Comparison of ENCODE assay signal across 8 cellular contexts in the genomic region with DNA sequence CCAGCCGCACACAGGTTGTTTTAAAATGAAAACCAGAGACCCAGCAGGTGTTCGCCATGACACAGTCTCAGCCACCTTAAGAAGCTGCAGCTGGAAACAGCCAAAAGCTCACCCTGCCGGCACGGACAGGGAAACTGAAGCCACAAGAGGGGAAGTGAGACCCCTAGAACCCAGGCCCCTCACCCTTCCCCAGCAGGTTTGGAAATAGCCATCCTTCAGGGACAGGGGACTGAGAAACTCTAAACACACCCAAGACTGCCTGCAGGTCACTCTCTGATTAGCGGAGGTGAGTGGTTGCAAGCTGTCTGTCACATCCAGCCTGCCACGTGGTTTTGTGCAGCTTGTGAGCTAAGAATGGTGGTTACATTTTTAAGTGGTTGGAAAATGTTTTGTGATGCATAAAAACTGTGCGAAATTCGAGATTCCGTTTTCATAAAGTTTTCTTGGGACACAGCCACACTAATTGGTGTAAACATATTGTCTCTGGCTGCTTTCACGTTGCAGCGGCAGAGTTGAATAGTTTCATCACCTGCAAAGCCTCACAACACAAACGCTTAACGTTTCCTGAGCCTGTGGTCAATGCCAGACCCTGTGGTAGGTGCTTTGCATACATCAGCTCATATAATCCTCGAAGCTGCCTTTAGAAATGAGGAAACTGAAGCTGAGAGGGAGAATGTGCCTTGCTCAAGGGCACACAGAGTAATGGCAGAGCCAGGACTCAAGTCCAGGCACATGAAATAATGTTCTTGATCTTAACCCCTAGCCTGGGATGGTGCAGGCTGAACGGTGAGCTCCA. TPM values are rescaled to one million over a fixed set of nuclear protein-coding genes. Genes with fewer than 3 reads are reported as not detected.
DNase-seq lines count a peak whose midpoint lies in the region; ATAC-seq, FAIRE-seq and TF ChIP-seq lines count a peak whose summit lies in the region.

No MANE protein-coding gene starts in this region.

- intact Hi-C loops in HepG2 (cut with micrococcal nuclease; ENCODE audit: unreplicated experiment): no loop called here
- intact Hi-C loops in prostate gland (cut with DNase I): no loop called here

- H3K79me2 ChIP-seq in HepG2 (ENCODE audit: insufficient read depth, low read length): no peaks in the 10 kb centered on the region

- FAIRE-seq in HepG2 (lab: Jason Lieb, UNC): no peak

- in situ Hi-C loops in HepG2 (cut with HindIII; ENCODE audit: extremely low pct_ligation_motif_present, low pct_unique_long_range_greater_than_20kb): no loop called here

- no peaks in the 10 kb centered on the region for H4K20me1 ChIP-seq in HepG2 (ENCODE audit: insufficient read depth, low read length)

- H3K36me3 ChIP-seq in HepG2 (replicated peaks in 1 of 2; ENCODE audit: control insufficient read depth in 1 of 2, insufficient read depth in 2 of 2, low read length in 2 of 2): no peaks in the 10 kb centered on the region
- no peaks in the 10 kb centered on the region for H3K36me3 ChIP-seq in prostate gland
- no peaks in the 10 kb centered on the region for H3K36me3 ChIP-seq in gastroesophageal sphincter

- TF ChIP-seq EP300 in HepG2 (IDR thresholded peaks at IDR 0.05; ENCODE audit: low read depth in 2 of 2, low read length in 2 of 2): no peak
- TF ChIP-seq EP300 in HepG2 (CRISPR knock-in tag; IDR thresholded peaks at IDR 0.05; ENCODE audit: borderline replicate concordance): no peak
- no peak for TF ChIP-seq EP300 in gastroesophageal sphincter (IDR thresholded peaks at IDR 0.05)

- H3K27ac ChIP-seq in HepG2 (ENCODE audit: extremely low read length, insufficient read depth, low read length) (no peak overlapping the region), prostate gland (no peak overlapping the region), substantia nigra (ENCODE audit: low read depth, low read length, poor library complexity, severe bottlenecking) (no peak overlapping the region), gastroesophageal sphincter (no peak overlapping the region)

- WGBS in HepG2 (ENCODE audit: low lambda C conversion rate): 9% methylated on average over 15 of the region's 15 CpGs
- 34% methylated on average over 15 of the region's 15 CpGs for WGBS in prostate gland
- WGBS in gastroesophageal sphincter (ENCODE audit: low coverage in 1 of 2), 2 donors: 20 to 28% methylated on average over 9 to 10 of the region's 15 CpGs

- H3K9me3 ChIP-seq in HepG2 (ENCODE audit: low read length) (no peaks in the 10 kb centered on the region), prostate gland (no peaks in the 10 kb centered on the region), gastroesophageal sphincter (no peaks in the 10 kb centered on the region)

- H3K9ac ChIP-seq in HepG2 (ENCODE audit: insufficient read depth, low read depth, low read length): no peak overlapping the region

- H3K27me3 ChIP-seq in HepG2 (ENCODE audit: control insufficient read depth in 1 of 2, insufficient read depth in 2 of 2, low read length in 2 of 2) (peaks cover 2 to 33% of the 10 kb centered on the region in 2 experiments; a peak in 4 of 5 replicates), prostate gland (replicated peaks; ENCODE audit: insufficient read depth) (no peaks in the 10 kb centered on the region), gastroesophageal sphincter (peaks cover 27% of the 10 kb centered on the region)

- peak overlapping the region; percentile 32 for H3K4me2 ChIP-seq in HepG2 (ENCODE audit: low read depth, low read length)

- TF ChIP-seq CTCF in HepG2 (CRISPR knock-in tag; IDR thresholded peaks at IDR 0.05) (no peak), prostate gland (IDR thresholded peaks at IDR 0.05) (no peak), gastroesophageal sphincter (IDR thresholded peaks at IDR 0.05) (no peak)

- H3K4me3 ChIP-seq in HepG2 (replicated peaks in 1 of 3; ENCODE audit: insufficient read depth in 1 of 3, low read depth in 2 of 3, low read length in 3 of 3) (0 out of 6 replicates have a peak overlapping the region, but pooled peaks of 1 of the 3 experiments have one; percentile 26), prostate gland (no peak overlapping the region), gastroesophageal sphincter (no peak overlapping the region)

- POLR2A ChIA-PET in HepG2 (lab: Yijun Ruan, JAX): interaction anchor here (0.9 kb wide), 1 partner anchor 73 kb away, joined by 3 read pairs; a partner anchor contains a TSS

- TF ChIP-seq POLR2A in HepG2 (IDR thresholded peaks at IDR 0.05; ENCODE audit: insufficient read depth in 1 of 2, low read depth in 2 of 2, low read length in 2 of 2) (no peak), prostate gland (IDR thresholded peaks at IDR 0.05) (no peak), gastroesophageal sphincter (IDR thresholded peaks at IDR 0.05) (no peak)

- peak; percentile 34 for ATAC-seq in GM18499 (IDR thresholded peaks at IDR 0.05; ENCODE audit: insufficient read depth, unreplicated experiment)
- ATAC-seq in GM21381 (IDR thresholded peaks at IDR 0.05; ENCODE audit: unreplicated experiment): peak; percentile 44
- peak; percentile 42 for ATAC-seq in HG03460 (IDR thresholded peaks at IDR 0.05; ENCODE audit: unreplicated experiment)
- ATAC-seq in HepG2: peak; percentile 16; the same call in 1 of the 3 replicates
- ATAC-seq in gastroesophageal sphincter: no peak

- H3K4me1 ChIP-seq in HepG2 (ENCODE audit: insufficient read depth, low read length) (peaks cover 39% of the 10 kb centered on the region), prostate gland (replicated peaks) (no peaks in the 10 kb centered on the region), gastroesophageal sphincter (peaks cover 0 to 43% (median 15%) of the 10 kb centered on the region in 3 donors)

- no peak overlapping the region for H2AFZ ChIP-seq in HepG2 (ENCODE audit: low read length)

- no TSS peak for BruUV-seq in HepG2 (replicated peaks; lab: Mats Ljungman, UMichigan)

- CTCF ChIA-PET in HepG2 (lab: Yijun Ruan, JAX; ENCODE audit: low intra/inter-chr PET ratio, low total read pairs): no interaction called here

- no peak for TF ChIP-seq RAD21 in HepG2 (CRISPR knock-in tag; IDR thresholded peaks at IDR 0.05)

- DNase-seq in UCSD-AML1 (lab: John Stamatoyannopoulos, UW; ENCODE audit: unreplicated experiment): peak; percentile 61
- no peak for DNase-seq in HepG2 (ENCODE audit: low spot score)
- no peak for DNase-seq in prostate gland (ENCODE audit: low spot score)
- no peak for DNase-seq in substantia nigra (lab: John Stamatoyannopoulos, UW)

TF ChIP-seq in HepG2, 621 proteins besides CTCF, POLR2A, EP300 and RAD21 (continues in another document):
- TF ChIP-seq MYNN (CRISPR knock-in tag; IDR thresholded peaks at IDR 0.05; ENCODE audit: low read depth): no peak
- TF ChIP-seq SAFB2 (CRISPR knock-in tag; IDR thresholded peaks at IDR 0.05; ENCODE audit: borderline replicate concordance, low read depth): no peak

RNA-seq across cellular contexts. Expression of a gene that starts 1.7 kb away (rescaled TPM):
- total RNA-seq in HepG2 (2016; rRNA removed; fragmentation: Illumina TruSeq; extraction: Trizol) (not detected in 2 replicates), prostate gland (1 to 10 TPM; 2.6 to 5.3 TPM), gastroesophageal sphincter (10 to 100 TPM in 1 of 4 donors, 1 to 10 TPM in 3; 3.6 to 12.4 (median 5.5) TPM)
- not detected in 2 replicates for total RNA-seq in HepG2 (2016; cell fraction: cytosol; rRNA removed; fragmentation: Illumina TruSeq; extraction: Trizol; ENCODE audit: low read depth)
- not detected in 2 replicates for total RNA-seq in HepG2 (2016; cell fraction: insoluble cytoplasmic fraction; rRNA removed; fragmentation: Illumina TruSeq; extraction: Trizol)
- not detected in 2 replicates for total RNA-seq in HepG2 (2016; cell fraction: membrane; rRNA removed; fragmentation: Illumina TruSeq; extraction: Trizol)
- not detected in 2 replicates for total RNA-seq in HepG2 (2016; cell fraction: nucleus; rRNA removed; fragmentation: Illumina TruSeq; extraction: Trizol)
- polyA plus RNA-seq in HepG2 (2011; rRNA removed): 0.07 and 0.12 TPM in 2 replicates
- polyA plus RNA-seq in HepG2 (2011; cell fraction: cytosol; rRNA removed): 0.07 and 0.08 TPM in 2 replicates
- 0.14 and 0.16 TPM in 2 replicates for polyA plus RNA-seq in HepG2 (2011; cell fraction: nucleus; rRNA removed)
- not detected in 2 replicates for polyA plus RNA-seq in HepG2 (2012)
- not detected in 2 replicates for polyA plus RNA-seq in HepG2 (2016; cell fraction: cytosol; fragmentation: Illumina TruSeq; extraction: Trizol; ENCODE audit: low read depth)
- 0.10 TPM in 1 of 2 replicates, not detected in the other for polyA plus RNA-seq in HepG2 (2016; cell fraction: insoluble cytoplasmic fraction; fragmentation: Illumina TruSeq; extraction: Trizol; ENCODE audit: low read depth)
- not detected in 2 replicates for polyA plus RNA-seq in HepG2 (2016; cell fraction: membrane; fragmentation: Illumina TruSeq; extraction: Trizol; ENCODE audit: low read depth)
- not detected in 2 replicates for polyA plus RNA-seq in HepG2 (2016; cell fraction: nucleus; fragmentation: Illumina TruSeq; extraction: Trizol; ENCODE audit: insufficient read depth, low read depth)
- polyA minus RNA-seq in HepG2 (2011; rRNA and poly(A)+ RNA removed; ENCODE audit: low replicate concordance): 0.26 and 2.7 TPM in 2 replicates
- polyA minus RNA-seq in HepG2 (2011; cell fraction: cytosol; rRNA and poly(A)+ RNA removed): not detected in 2 replicates
- not detected in 2 replicates for polyA minus RNA-seq in HepG2 (2011; cell fraction: nucleus; rRNA and poly(A)+ RNA removed)

RNA-seq across cellular contexts. Expression of a gene that starts 37.5 kb away (rescaled TPM):
- total RNA-seq in HepG2 (2016; rRNA removed; fragmentation: Illumina TruSeq; extraction: Trizol) (not detected in 2 replicates), prostate gland (10 to 100 TPM in 1 of 2 donors, 1 to 10 TPM in 1; 1.7 to 19.1 TPM), gastroesophageal sphincter (1 to 10 TPM; 2.3 to 5.9 (median 4.5) TPM)
- not detected in 2 replicates for total RNA-seq in HepG2 (2016; cell fraction: cytosol; rRNA removed; fragmentation: Illumina TruSeq; extraction: Trizol; ENCODE audit: low read depth)
- total RNA-seq in HepG2 (2016; cell fraction: insoluble cytoplasmic fraction; rRNA removed; fragmentation: Illumina TruSeq; extraction: Trizol): not detected in 2 replicates
- total RNA-seq in HepG2 (2016; cell fraction: membrane; rRNA removed; fragmentation: Illumina TruSeq; extraction: Trizol): not detected in 2 replicates
- total RNA-seq in HepG2 (2016; cell fraction: nucleus; rRNA removed; fragmentation: Illumina TruSeq; extraction: Trizol): not detected in 2 replicates
- not detected in 2 replicates for polyA plus RNA-seq in HepG2 (2011; rRNA removed)
- polyA plus RNA-seq in HepG2 (2011; cell fraction: cytosol; rRNA removed): not detected in 2 replicates
- not detected in 2 replicates for polyA plus RNA-seq in HepG2 (2011; cell fraction: nucleus; rRNA removed)
- not detected in 2 replicates for polyA plus RNA-seq in HepG2 (2012)
- polyA plus RNA-seq in HepG2 (2016; cell fraction: cytosol; fragmentation: Illumina TruSeq; extraction: Trizol; ENCODE audit: low read depth): not detected in 2 replicates
- polyA plus RNA-seq in HepG2 (2016; cell fraction: insoluble cytoplasmic fraction; fragmentation: Illumina TruSeq; extraction: Trizol; ENCODE audit: low read depth): not detected in 2 replicates
- not detected in 2 replicates for polyA plus RNA-seq in HepG2 (2016; cell fraction: membrane; fragmentation: Illumina TruSeq; extraction: Trizol; ENCODE audit: low read depth)
- polyA plus RNA-seq in HepG2 (2016; cell fraction: nucleus; fragmentation: Illumina TruSeq; extraction: Trizol; ENCODE audit: insufficient read depth, low read depth): not detected in 2 replicates
- polyA minus RNA-seq in HepG2 (2011; rRNA and poly(A)+ RNA removed; ENCODE audit: low replicate concordance): not detected in 2 replicates
- not detected in 2 replicates for polyA minus RNA-seq in HepG2 (2011; cell fraction: cytosol; rRNA and poly(A)+ RNA removed)
- not detected in 2 replicates for polyA minus RNA-seq in HepG2 (2011; cell fraction: nucleus; rRNA and poly(A)+ RNA removed)
